In the genomic region with DNA sequence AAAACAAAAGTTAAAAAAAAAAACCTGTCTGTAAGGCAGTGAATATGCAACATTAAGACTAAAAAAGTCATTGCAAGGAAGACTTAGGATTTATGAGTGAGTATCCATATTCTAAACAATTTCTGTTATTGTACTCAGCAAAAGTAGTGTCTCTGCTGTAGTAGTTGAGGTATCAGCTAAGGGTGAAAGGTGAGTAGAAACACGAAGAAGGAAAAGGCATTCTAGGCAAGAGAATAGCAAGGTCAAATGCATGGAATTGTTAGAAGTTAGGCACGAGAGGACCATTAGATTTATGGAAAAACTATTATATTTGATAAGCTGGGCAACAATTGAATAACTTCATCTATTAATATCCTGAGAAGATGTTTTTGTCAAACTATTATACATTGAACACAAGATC, we compare ENCODE assay signal across 24 cellular contexts. TPM values are rescaled to one million over a fixed set of nuclear protein-coding genes. Genes with fewer than 3 reads are reported as not detected.
DNase-seq lines count a peak whose midpoint lies in the region; ATAC-seq and TF ChIP-seq lines count a peak whose summit lies in the region.
"Had no signal": no experiment of that assay in that cellular context is flagged by ENCODE, and none has a peak within 500 bp of the region (broad histone marks: within the 10 kb centered on the region; RNA-seq: fewer than 3 reads in every experiment).

No MANE protein-coding gene starts in this region.

- H3K4me2 ChIP-seq in PC-9, result peak overlapping the region; percentile 97
- H3K4me2 ChIP-seq: SK-N-SH, smooth muscle cell had no signal

- H3K4me1 Mint-ChIP-seq in CD4-positive, CD25-positive, alpha-beta regulatory T cell, result peaks cover 40 to 77% (median 63%) of the 10 kb centered on the region in 4 donors

- no peaks in the 10 kb centered on the region for H3K9me2 ChIP-seq in PC-9 (ENCODE audit: insufficient read depth)
- H3K9me2 ChIP-seq: SK-N-SH had no signal

- H2AFZ ChIP-seq in ACC112 (ENCODE audit: low read length, unreplicated experiment) (no peak overlapping the region), PC-9 (no peak overlapping the region)

- CTCF ChIA-PET in PC-9 (lab: Charles Lee), result no interaction called here

- BruUV-seq in PC-9 (replicated peaks; lab: Mats Ljungman, UMichigan), result no TSS peak

- H3K79me2 ChIP-seq in ACC112 (ENCODE audit: control insufficient read depth, insufficient read depth, low read length, unreplicated experiment) (peaks cover 92% of the 10 kb centered on the region), PC-9 (ENCODE audit: low read depth) (peaks cover 100% of the 10 kb centered on the region)

- POLR2A ChIA-PET in PC-9 (lab: Charles Lee; ENCODE audit: unreplicated experiment), result interaction anchor here (0.7 kb wide), 1 partner anchor 9 kb away, joined by 15 read pairs; no protein-coding TSS in a partner anchor

- no peak for DNase-seq in CD4-positive, CD25-positive, alpha-beta regulatory T cell
- DNase-seq in PC-9 (no peak), fibroblast of pulmonary artery (ENCODE audit: low read depth) (no peak), NCI-H2081 (lab: John Stamatoyannopoulos, UW) (no peak), 8988T (no peak)
- DNase-seq: activated CD4-positive, alpha-beta T cell treated with anti-CD3 and anti-CD28 coated beads, Interleukin-2, amount 50 U/mL, for 4 hours; activated CD8-positive, alpha-beta memory T cell treated with anti-CD3 and anti-CD28 coated beads, Interleukin-2, amount 50 U/mL, for 48 hours; BE2C; endodermal cell; heart left ventricle; left lung; NCI-H1417; NCI-H2107; NCI-H510A; RPMI8226; SK-N-SH; stimulated activated CD4-positive, alpha-beta T cell treated with anti-CD3 and anti-CD28 coated beads, Interleukin-2, amount 100 ng/mL, for 48 hours; upper lobe of left lung had no signal

- H3K27ac Mint-ChIP-seq in CD4-positive, CD25-positive, alpha-beta regulatory T cell, result peak overlapping the region in 1 of 3 donors; percentile 100
- H3K27ac Mint-ChIP-seq: activated naive CD4-positive, alpha-beta T cell treated with anti-CD3 and anti-CD28 coated beads, Interleukin-2, amount 50 U/mL, for 72 hours; brain; endodermal cell had no signal

- peak overlapping the region; percentile 92 to 98 (median 98) for H3K4me3 Mint-ChIP-seq in CD4-positive, CD25-positive, alpha-beta regulatory T cell
- H3K4me3 Mint-ChIP-seq: endodermal cell had no signal

- no peaks in the 10 kb centered on the region for H3K27me3 Mint-ChIP-seq in CD4-positive, CD25-positive, alpha-beta regulatory T cell
- H3K27me3 Mint-ChIP-seq: brain had no signal

- no peaks in the 10 kb centered on the region for H3K27me3 ChIP-seq in ACC112 (ENCODE audit: insufficient read depth, low read length)
- no peaks in the 10 kb centered on the region for H3K27me3 ChIP-seq in CD4-positive, CD25-positive, alpha-beta regulatory T cell (ENCODE audit: control insufficient read depth, insufficient read depth, low read length)
- no peaks in the 10 kb centered on the region for H3K27me3 ChIP-seq in PC-9 (ENCODE audit: insufficient read depth, low read depth)
- H3K27me3 ChIP-seq: BE2C, heart left ventricle, left lung, neutrophil, upper lobe of left lung had no signal

- H4K20me1 ChIP-seq in PC-9 (ENCODE audit: insufficient read depth), result peaks cover 100% of the 10 kb centered on the region

- intact Hi-C loops in PC-9 (cut with micrococcal nuclease; ENCODE audit: unreplicated experiment), result no loop called here

- peaks cover 0 to 2% (median 0%) of the 10 kb centered on the region in 7 donors for H3K9me3 Mint-ChIP-seq in CD4-positive, CD25-positive, alpha-beta regulatory T cell
- H3K9me3 Mint-ChIP-seq: activated naive CD4-positive, alpha-beta T cell treated with anti-CD3 and anti-CD28 coated beads, Interleukin-2, amount 50 U/mL, for 72 hours; endodermal cell had no signal

- H3K4me3 ChIP-seq in ACC112 (ENCODE audit: low read depth, low read length) (peak overlapping the region; percentile 80), PC-9 (peak overlapping the region; percentile 59; the same call in 1 of the 2 replicates), fibroblast of pulmonary artery (replicated peaks; ENCODE audit: low read depth, low read length) (peak overlapping the region; percentile 0)
- peak overlapping the region; percentile 22 for H3K4me3 ChIP-seq in CD4-positive, CD25-positive, alpha-beta regulatory T cell (ENCODE audit: low read depth, low read length)
- H3K4me3 ChIP-seq: left lung, smooth muscle cell, upper lobe of left lung had no signal

- H3K9me3 ChIP-seq in CD4-positive, CD25-positive, alpha-beta regulatory T cell (ENCODE audit: control insufficient read depth in 2 of 2, low read length in 2 of 2), result no peaks in the 10 kb centered on the region
- no peaks in the 10 kb centered on the region for H3K9me3 ChIP-seq in PC-9 (ENCODE audit: insufficient read depth, low read depth)
- H3K9me3 ChIP-seq: BE2C, heart left ventricle, left lung, neutrophil, SK-N-SH, upper lobe of left lung had no signal

- H3K36me3 ChIP-seq in ACC112 (ENCODE audit: insufficient read depth, low read length) (peaks cover 24% of the 10 kb centered on the region), PC-9 (ENCODE audit: low read depth) (peaks cover 69% of the 10 kb centered on the region)
- peaks cover 3% of the 10 kb centered on the region for H3K36me3 ChIP-seq in CD4-positive, CD25-positive, alpha-beta regulatory T cell (ENCODE audit: control insufficient read depth, insufficient read depth, low read length)

- peaks cover 100% of the 10 kb centered on the region for H3F3A ChIP-seq in PC-9 (ENCODE audit: insufficient read depth, low read depth)

- TF ChIP-seq CTCF in PC-9 (conservative IDR thresholded peaks at IDR 0.05) (no peak), fibroblast of pulmonary artery (IDR thresholded peaks at IDR 0.05; ENCODE audit: low read length, missing control alignments) (no peak)

- no peak for ATAC-seq in CD4-positive, CD25-positive, alpha-beta regulatory T cell (ENCODE audit: low read depth in 2 of 2)
- no peak for ATAC-seq in HG02973 (IDR thresholded peaks at IDR 0.05; ENCODE audit: unreplicated experiment)
- ATAC-seq: activated naive CD4-positive, alpha-beta T cell treated with anti-CD3 and anti-CD28 coated beads, Interleukin-2, amount 50 U/mL, for 72 hours; heart left ventricle; left lung had no signal

- H3K27ac ChIP-seq in ACC112 (ENCODE audit: low read depth, low read length) (peak overlapping the region; percentile 72; the same call in 1 of the 2 replicates), PC-9 (peak overlapping the region; percentile 86)
- no peak overlapping the region for H3K27ac ChIP-seq in CD4-positive, CD25-positive, alpha-beta regulatory T cell (ENCODE audit: insufficient read depth, low read length, poor library complexity, severe bottlenecking)
- H3K27ac ChIP-seq: left lung, neutrophil had no signal

- peaks cover 57% of the 10 kb centered on the region for H3K4me1 ChIP-seq in ACC112 (ENCODE audit: control insufficient read depth, insufficient read depth, low read length, unreplicated experiment)
- H3K4me1 ChIP-seq in CD4-positive, CD25-positive, alpha-beta regulatory T cell (ENCODE audit: control insufficient read depth, insufficient read depth, low read length, poor library complexity, severe bottlenecking), result peaks cover 22% of the 10 kb centered on the region
- H3K4me1 ChIP-seq in PC-9 (replicated peaks; ENCODE audit: insufficient read depth), result peaks cover 68% of the 10 kb centered on the region

- peaks cover 12% of the 10 kb centered on the region for H3K36me3 Mint-ChIP-seq in CD4-positive, CD25-positive, alpha-beta regulatory T cell

RNA-seq across cellular contexts. Expression of gene EID3, which starts 1.8 kb away (rescaled TPM):
- 14.8 TPM for total RNA-seq in CD4-positive, CD25-positive, alpha-beta regulatory T cell
- polyA plus RNA-seq in CD4-positive, CD25-positive, alpha-beta regulatory T cell, result 10 to 100 TPM; 10.8 to 15.6 (median 13.0) TPM
- total RNA-seq in PC-9 (2021), result 42.4 and 47.4 TPM in 2 replicates

Comparison
In these comparisons a context has a peak if more than half of its experiments do, and no peak if none do; other contexts are left out.
1. H3K4me3 ChIP-seq: peak in every context shown above with its lines; median percentile 80 in ACC112; 59 in PC-9; 22 in CD4-positive, CD25-positive, alpha-beta regulatory T cell; 0 in fibroblast of pulmonary artery.